In genomic region chr16:71287903-71288302, GRCh38 we compare ENCODE assay signal across 9 cellular contexts. TPM values are rescaled to one million over a fixed set of nuclear protein-coding genes. Genes with fewer than 3 reads are reported as not detected.
DNase-seq lines count a peak whose midpoint lies in the region; FAIRE-seq and TF ChIP-seq lines count a peak whose summit lies in the region.
"Had no signal": no experiment of that assay in that cellular context is flagged by ENCODE, and none has a peak within 500 bp of the region (broad histone marks: within the 10 kb centered on the region; RNA-seq: fewer than 3 reads in every experiment).

No MANE protein-coding gene starts in this region.

- intact Hi-C loops in OCI-LY7 (cut with micrococcal nuclease; ENCODE audit: unreplicated experiment) (no loop called here), endothelial cell of umbilical vein (cut with micrococcal nuclease) (loop anchor here (5.0 kb wide), 1 partner anchor 486 kb away; the partner anchor contains the start of gene VAC14), lower leg skin (cut with DNase I; ENCODE audit: low total_unique reads) (no loop called here)

- H3K27ac ChIP-seq in OCI-LY7 (ENCODE audit: low read depth, low read length, poor library complexity, severe bottlenecking): no peak overlapping the region
- H3K27ac ChIP-seq in endothelial cell of umbilical vein (ENCODE audit: insufficient read depth, low read depth, low read length): no peak overlapping the region

- H4K20me1 ChIP-seq in OCI-LY7 (ENCODE audit: insufficient read depth, low read length): no peaks in the 10 kb centered on the region
- no peaks in the 10 kb centered on the region for H4K20me1 ChIP-seq in endothelial cell of umbilical vein (replicated peaks; ENCODE audit: control insufficient read depth, extremely low read depth, insufficient read depth, low read length)

- FAIRE-seq in endothelial cell of umbilical vein (lab: Jason Lieb, UNC) (no peak), frontal cortex (lab: Jason Lieb, UNC) (no peak)

- H2AFZ ChIP-seq in OCI-LY7 (ENCODE audit: low read length): no peak overlapping the region
- H2AFZ ChIP-seq in endothelial cell of umbilical vein (ENCODE audit: low read depth, low read length): no peak overlapping the region
- H2AFZ ChIP-seq in neuron (ENCODE audit: low read depth, low read length): no peak overlapping the region

- H3K4me1 ChIP-seq in OCI-LY7 (ENCODE audit: insufficient read depth, low read length, poor library complexity, severe bottlenecking): peaks cover 3% of the 10 kb centered on the region
- H3K4me1 ChIP-seq in endothelial cell of umbilical vein (ENCODE audit: control insufficient read depth, extremely low read depth, insufficient read depth, low read length): peaks cover 30% of the 10 kb centered on the region
- H3K4me1 ChIP-seq in neuron (ENCODE audit: insufficient read depth, low read length): peaks cover 14% of the 10 kb centered on the region
- H3K4me1 ChIP-seq: prostate gland had no signal

- BruUV-seq in OCI-LY7 (replicated peaks; lab: Mats Ljungman, UMichigan) (no TSS peak), endothelial cell of umbilical vein (replicated peaks; lab: Mats Ljungman, UMichigan) (no TSS peak)

- H3K27me3 ChIP-seq in endothelial cell of umbilical vein (ENCODE audit: control insufficient read depth in 2 of 2, insufficient read depth in 2 of 2, low read length in 2 of 2) (no peaks in the 10 kb centered on the region), neuron (ENCODE audit: insufficient read depth, low read length) (no peaks in the 10 kb centered on the region)

- H3K4me3 ChIP-seq in OCI-LY7 (ENCODE audit: low read depth, low read length, poor library complexity, severe bottlenecking): no peak overlapping the region
- peak overlapping the region in 2 of 3 experiments; percentile 49 to 84 for H3K4me3 ChIP-seq in endothelial cell of umbilical vein (replicated peaks in 1 of 3; ENCODE audit: insufficient read depth in 1 of 3, low read depth in 1 of 3, low read length in 3 of 3)
- H3K4me3 ChIP-seq in neuron (ENCODE audit: low read length): peak overlapping the region; percentile 90
- H3K4me3 ChIP-seq in lower leg skin (ENCODE audit: low read depth, poor library complexity, severe bottlenecking): no peak overlapping the region

- 76 to 78% methylated on average over 3 of the region's 3 CpGs for WGBS in lower leg skin, 2 donors

- H3K9me2 ChIP-seq in OCI-LY7 (ENCODE audit: insufficient read depth, low read length): no peaks in the 10 kb centered on the region

- no peak overlapping the region for H3K9ac ChIP-seq in endothelial cell of umbilical vein (replicated peaks; ENCODE audit: extremely low read depth, insufficient read depth, low read length)

- TF ChIP-seq CTCF in OCI-LY7 (conservative IDR thresholded peaks at IDR 0.05; ENCODE audit: low read length) (no peak), endothelial cell of umbilical vein (IDR thresholded peaks at IDR 0.05; ENCODE audit: extremely low read depth in 1 of 2, insufficient read depth in 1 of 2, low read depth in 1 of 2, low read length in 2 of 2) (no peak), GM13976 (IDR thresholded peaks at IDR 0.05; ENCODE audit: borderline replicate concordance, control extremely low read depth, extremely low read depth, insufficient read depth, missing control alignments) (no peak), lower leg skin (IDR thresholded peaks at IDR 0.05) (no peak)

- H3K79me2 ChIP-seq in OCI-LY7 (ENCODE audit: insufficient read depth, low read depth, low read length) (no peaks in the 10 kb centered on the region), endothelial cell of umbilical vein (ENCODE audit: control insufficient read depth, insufficient read depth, low read length) (peaks cover 8% of the 10 kb centered on the region)

- dilution Hi-C loops in endothelial cell of umbilical vein (cut with MboI; ENCODE audit: extremely low pct_ligation_motif_present, low sequenced_read_pairs): no loop called here

- no peak for TF ChIP-seq POLR2A in endothelial cell of umbilical vein (IDR thresholded peaks at IDR 0.05; ENCODE audit: low read depth, low read length)
- TF ChIP-seq POLR2A in lower leg skin (IDR thresholded peaks at IDR 0.05): no peak

- DNase-seq in ELF-1 (ENCODE audit: low read depth, low spot score) (peak; percentile 44), OCI-LY7 (ENCODE audit: low spot score) (no peak), endothelial cell of umbilical vein (ENCODE audit: low read depth, low spot score) (no peak), GM13976 (ENCODE audit: low spot score) (no peak), lower leg skin (ENCODE audit: low spot score in 2 of 2) (no peak), NOMO-1 treated with dmso at 0.1 percent for 144 hours (lab: John Stamatoyannopoulos, UW; ENCODE audit: unreplicated experiment) (no peak), frontal cortex (ENCODE audit: low spot score in 2 of 2) (no peak)

- CTCF ChIA-PET in OCI-LY7 (lab: Charles Lee; ENCODE audit: unreplicated experiment) (no interaction called here), endothelial cell of umbilical vein (lab: Charles Lee) (interaction anchor here (1.3 to 4.9 kb wide), 2 partner anchors 12 to 24 kb away, joined by 4 to 24 read pairs; no protein-coding TSS in a partner anchor)

- no peaks in the 10 kb centered on the region for H3K9me3 ChIP-seq in OCI-LY7 (ENCODE audit: low read length)
- no peaks in the 10 kb centered on the region for H3K9me3 ChIP-seq in endothelial cell of umbilical vein (replicated peaks; ENCODE audit: control insufficient read depth, insufficient read depth, low read length)
- H3K9me3 ChIP-seq in neuron (ENCODE audit: low read length): peaks cover 2% of the 10 kb centered on the region
- H3K9me3 ChIP-seq: prostate gland had no signal

- H3K36me3 ChIP-seq in OCI-LY7 (ENCODE audit: insufficient read depth, low read length) (no peaks in the 10 kb centered on the region), endothelial cell of umbilical vein (ENCODE audit: control insufficient read depth in 2 of 2, extremely low read depth in 1 of 2, insufficient read depth in 2 of 2, low read length in 2 of 2) (peaks cover 2 to 6% of the 10 kb centered on the region in 2 experiments), neuron (ENCODE audit: insufficient read depth, low read length) (peaks cover 43% of the 10 kb centered on the region)
- H3K36me3 ChIP-seq: prostate gland had no signal

- in situ Hi-C loops in GM13976 (cut with MboI; ENCODE audit: low sequenced_read_pairs, unreplicated experiment): no loop called here

- peak overlapping the region; percentile 81 for H3K4me2 ChIP-seq in OCI-LY7 (ENCODE audit: low read length)
- peak overlapping the region; percentile 84 for H3K4me2 ChIP-seq in endothelial cell of umbilical vein (ENCODE audit: insufficient read depth, low read length)

- POLR2A ChIA-PET in OCI-LY7 (lab: Charles Lee) (interaction anchor here (0.8 kb wide), 1 partner anchor 596 kb away, joined by 3 read pairs; no protein-coding TSS in a partner anchor), endothelial cell of umbilical vein (lab: Charles Lee) (no interaction called here)

- no peaks in the 10 kb centered on the region for H3K9me1 ChIP-seq in endothelial cell of umbilical vein (replicated peaks; ENCODE audit: control insufficient read depth, extremely low read depth, insufficient read depth, low read length)

TF ChIP-seq in endothelial cell of umbilical vein, 7 proteins besides CTCF, POLR2A, EP300 and RAD21:
- TF ChIP-seq, protein P1, sequence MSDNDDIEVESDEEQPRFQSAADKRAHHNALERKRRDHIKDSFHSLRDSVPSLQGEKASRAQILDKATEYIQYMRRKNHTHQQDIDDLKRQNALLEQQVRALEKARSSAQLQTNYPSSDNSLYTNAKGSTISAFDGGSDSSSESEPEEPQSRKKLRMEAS (IDR thresholded peaks at IDR 0.05; ENCODE audit: insufficient read depth, insufficient read length): no peak
- TF ChIP-seq FOS (IDR thresholded peaks at IDR 0.05; ENCODE audit: borderline replicate concordance, insufficient read depth, low read length) (no peak), MYC (IDR thresholded peaks at IDR 0.05; ENCODE audit: low read depth, low read length) (no peak), POLR2AphosphoS5 (IDR thresholded peaks at IDR 0.05; ENCODE audit: insufficient read depth, low read depth, low read length) (no peak), GATA2 (IDR thresholded peaks at IDR 0.05; ENCODE audit: insufficient read depth, insufficient read length, low read depth, low read length) (no peak), JUN (IDR thresholded peaks at IDR 0.05; ENCODE audit: borderline replicate concordance, insufficient read depth, insufficient read length, low read depth) (no peak), EZH2 (IDR thresholded peaks at IDR 0.05; ENCODE audit: borderline replicate concordance, low read depth, low read length, severe bottlenecking) (no peak)

RNA-seq across cellular contexts. Expression of gene CMTR2, which starts 1.3 kb away (rescaled TPM):
- 10.6 and 10.9 TPM in 2 replicates for total RNA-seq in OCI-LY7 (2014; rRNA removed; shearing (Covaris generic))
- total RNA-seq in OCI-LY7 (2022) (7.9 and 10.4 TPM in 2 replicates), endothelial cell of umbilical vein (15.5 and 18.8 TPM in 2 replicates), lower leg skin (10 to 100 TPM; 12.6 to 17.9 (median 16.0) TPM), frontal cortex (35.9 TPM)
- 10.2 and 11.6 TPM in 2 replicates for polyA plus RNA-seq in endothelial cell of umbilical vein
- polyA plus RNA-seq in endothelial cell of umbilical vein (2011; cell fraction: cytosol; rRNA removed): 8.7 and 9.3 TPM in 2 replicates
- polyA plus RNA-seq in endothelial cell of umbilical vein (2011; cell fraction: nucleus; rRNA removed): 11.7 and 18.5 TPM in 2 replicates
- 11.0 and 19.3 TPM in 2 replicates for polyA plus RNA-seq in endothelial cell of umbilical vein (2012)
- polyA minus RNA-seq in endothelial cell of umbilical vein: 18.4 and 20.3 TPM in 2 replicates
- polyA minus RNA-seq in endothelial cell of umbilical vein (2011; cell fraction: cytosol; rRNA and poly(A)+ RNA removed): 10.9 TPM
- 9.7 and 15.1 TPM in 2 replicates for polyA minus RNA-seq in endothelial cell of umbilical vein (2011; cell fraction: nucleus; rRNA and poly(A)+ RNA removed)

RNA-seq across cellular contexts. Expression of gene HYDIN, which starts 57.4 kb away (rescaled TPM):
- total RNA-seq in OCI-LY7 (2014; rRNA removed; shearing (Covaris generic)): not detected in 2 replicates
- total RNA-seq in OCI-LY7 (2022) (0.63 TPM in 1 of 2 replicates, not detected in the other), endothelial cell of umbilical vein (not detected in 2 replicates), lower leg skin (1 to 10 TPM in 2 of 4 donors, under 1 TPM in 1, not detected in 1; 0.15 to 2.3 (median 1.5) TPM), frontal cortex (19.2 TPM)
- polyA plus RNA-seq in endothelial cell of umbilical vein: not detected in 2 replicates
- not detected in 2 replicates for polyA plus RNA-seq in endothelial cell of umbilical vein (2011; cell fraction: cytosol; rRNA removed)
- polyA plus RNA-seq in endothelial cell of umbilical vein (2011; cell fraction: nucleus; rRNA removed): not detected in 2 replicates
- polyA plus RNA-seq in endothelial cell of umbilical vein (2012): not detected in 2 replicates
- 0.62 TPM in 1 of 2 replicates, not detected in the other for polyA minus RNA-seq in endothelial cell of umbilical vein
- not detected for polyA minus RNA-seq in endothelial cell of umbilical vein (2011; cell fraction: cytosol; rRNA and poly(A)+ RNA removed)
- polyA minus RNA-seq in endothelial cell of umbilical vein (2011; cell fraction: nucleus; rRNA and poly(A)+ RNA removed): not detected in 2 replicates

Comparison
In these comparisons a context has a peak if more than half of its experiments do, and no peak if none do; other contexts are left out.
1. H3K4me3 ChIP-seq: peak in endothelial cell of umbilical vein (2 of 3) and neuron (single experiment); none in OCI-LY7 (single experiment) and lower leg skin (single experiment).